In the genomic region with DNA sequence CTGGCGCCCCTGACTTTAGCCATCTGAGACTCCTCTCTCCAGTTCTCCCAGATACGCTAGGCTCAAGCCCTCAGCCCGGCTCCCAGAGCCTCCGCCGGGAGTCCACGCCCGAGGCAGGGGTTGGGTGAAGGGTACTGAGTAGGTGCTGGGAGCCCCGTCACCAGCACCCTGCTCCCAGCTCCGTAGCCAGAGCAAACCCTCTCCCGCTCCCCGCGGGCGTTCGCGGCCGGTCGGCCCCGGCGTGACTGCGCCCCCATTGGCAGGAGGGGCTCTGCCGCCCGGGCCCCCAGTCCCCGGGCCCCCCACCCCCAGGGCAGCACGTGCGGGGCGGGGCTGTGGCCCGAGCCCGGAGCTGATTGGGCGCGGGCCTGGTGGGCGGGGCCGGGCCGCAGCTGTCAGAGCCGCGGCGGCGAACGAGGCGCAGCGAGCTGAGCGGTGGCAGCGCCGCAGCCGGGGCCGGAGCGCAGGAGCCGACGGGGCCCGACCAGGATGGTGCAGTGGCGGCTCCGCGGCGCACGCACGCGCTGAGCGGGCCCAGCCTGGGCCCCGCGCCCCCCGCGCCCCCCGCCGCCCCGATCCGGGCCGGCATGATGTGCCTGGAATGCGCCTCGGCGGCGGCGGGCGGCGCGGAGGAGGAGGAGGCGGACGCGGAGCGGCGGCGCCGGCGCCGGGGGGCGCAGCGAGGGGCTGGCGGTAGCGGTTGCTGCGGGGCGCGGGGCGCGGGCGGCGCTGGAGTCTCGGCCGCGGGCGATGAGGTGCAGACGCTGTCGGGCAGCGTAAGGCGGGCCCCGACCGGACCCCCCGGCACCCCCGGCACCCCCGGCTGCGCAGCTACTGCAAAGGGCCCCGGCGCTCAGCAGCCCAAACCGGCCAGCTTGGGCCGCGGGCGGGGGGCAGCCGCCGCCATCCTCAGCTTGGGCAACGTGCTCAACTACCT, we compare ENCODE assay signal across 8 cellular contexts. TPM values are rescaled to one million over a fixed set of nuclear protein-coding genes. Genes with fewer than 3 reads are reported as not detected.
DNase-seq lines count a peak whose midpoint lies in the region; ATAC-seq and TF ChIP-seq lines count a peak whose summit lies in the region.

A gene with protein sequence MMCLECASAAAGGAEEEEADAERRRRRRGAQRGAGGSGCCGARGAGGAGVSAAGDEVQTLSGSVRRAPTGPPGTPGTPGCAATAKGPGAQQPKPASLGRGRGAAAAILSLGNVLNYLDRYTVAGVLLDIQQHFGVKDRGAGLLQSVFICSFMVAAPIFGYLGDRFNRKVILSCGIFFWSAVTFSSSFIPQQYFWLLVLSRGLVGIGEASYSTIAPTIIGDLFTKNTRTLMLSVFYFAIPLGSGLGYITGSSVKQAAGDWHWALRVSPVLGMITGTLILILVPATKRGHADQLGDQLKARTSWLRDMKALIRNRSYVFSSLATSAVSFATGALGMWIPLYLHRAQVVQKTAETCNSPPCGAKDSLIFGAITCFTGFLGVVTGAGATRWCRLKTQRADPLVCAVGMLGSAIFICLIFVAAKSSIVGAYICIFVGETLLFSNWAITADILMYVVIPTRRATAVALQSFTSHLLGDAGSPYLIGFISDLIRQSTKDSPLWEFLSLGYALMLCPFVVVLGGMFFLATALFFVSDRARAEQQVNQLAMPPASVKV (plus strand): TSS at position 421 of the 937 bp plus-strand sequence. CDS start 167 bp downstream, at position 588.

- no peaks in the 10 kb centered on the region for H3K36me3 Mint-ChIP-seq in activated naive CD4-positive, alpha-beta T cell treated with anti-CD3 and anti-CD28 coated beads, Interleukin-2, amount 50 U/mL, for 24 hours

- ATAC-seq in HG03442 (IDR thresholded peaks at IDR 0.05; ENCODE audit: unreplicated experiment) (peak; percentile 55), Right ventricle myocardium inferior (peak; percentile 90), GM21447 (IDR thresholded peaks at IDR 0.05; ENCODE audit: unreplicated experiment) (no peak)

- peak; percentile 85 for DNase-seq in GDM1 (lab: John Stamatoyannopoulos, UW)
- peak; percentile 76 for DNase-seq in RWPE1 (ENCODE audit: low spot score)
- peak; percentile 90 for DNase-seq in Right ventricle myocardium inferior (ENCODE audit: missing footprints)
- peak in 53 of 56 donors; percentile 19 to 89 (median 70) for DNase-seq in nucleus accumbens (lab: John Stamatoyannopoulos, UW)

- H3K4me3 Mint-ChIP-seq in activated naive CD4-positive, alpha-beta T cell treated with anti-CD3 and anti-CD28 coated beads, Interleukin-2, amount 50 U/mL, for 24 hours: peak within 1 kb of the TSS; percentile 86

- H3K27me3 Mint-ChIP-seq in activated naive CD4-positive, alpha-beta T cell treated with anti-CD3 and anti-CD28 coated beads, Interleukin-2, amount 50 U/mL, for 24 hours: peaks cover 25% of the 10 kb centered on the region

- no peak for TF ChIP-seq CTCF in RWPE1 (conservative IDR thresholded peaks at IDR 0.05; ENCODE audit: low read depth)

- CTCF ChIA-PET in RWPE1 (lab: Yijun Ruan, JAX): interaction anchor here (0.5 to 1.0 kb wide), 3 partner anchors 38 to 256 kb away, joined by 3 read pairs; no protein-coding TSS in a partner anchor

- H3K9me3 Mint-ChIP-seq in activated naive CD4-positive, alpha-beta T cell treated with anti-CD3 and anti-CD28 coated beads, Interleukin-2, amount 50 U/mL, for 24 hours: no peaks in the 10 kb centered on the region

- H3K4me1 Mint-ChIP-seq in activated naive CD4-positive, alpha-beta T cell treated with anti-CD3 and anti-CD28 coated beads, Interleukin-2, amount 50 U/mL, for 24 hours: peaks cover 14% of the 10 kb centered on the region

- POLR2A ChIA-PET in RWPE1 (lab: Yijun Ruan, JAX; ENCODE audit: low non-redundant PET): no interaction called here

- H3K27ac ChIP-seq in RWPE1 (no peak within 1 kb of the TSS), temporal lobe (ENCODE audit: low read depth, low read length) (peak within 1 kb of the TSS; percentile 61)

- intact Hi-C loops in Right ventricle myocardium inferior (cut with DNase I): no loop called here

- H3K27ac Mint-ChIP-seq in activated naive CD4-positive, alpha-beta T cell treated with anti-CD3 and anti-CD28 coated beads, Interleukin-2, amount 50 U/mL, for 24 hours: no peak within 1 kb of the TSS

RNA-seq across cellular contexts. Expression of the gene that starts here (rescaled TPM):
- 12.4 TPM for total RNA-seq in Right ventricle myocardium inferior
- total RNA-seq in temporal lobe: 7.9 TPM
